In genomic region chr3:53788038-53788437, GRCh38 we compare ENCODE assay signal across 28 cellular contexts. TPM values are rescaled to one million over a fixed set of nuclear protein-coding genes. Genes with fewer than 3 reads are reported as not detected.
"Had no signal": no experiment of that assay in that cellular context is flagged by ENCODE, and none has a peak within 500 bp of the region (broad histone marks: within the 10 kb centered on the region; RNA-seq: fewer than 3 reads in every experiment).

No MANE protein-coding gene starts in this region.

- H3K4me1 Mint-ChIP-seq: naive thymus-derived CD8-positive, alpha-beta T cell; nephron; stimulated activated effector memory CD8-positive, alpha-beta T cell treated with anti-CD3 and anti-CD28 coated beads, Interleukin-12 subunit alpha, Interleukin-12 subunit beta, amount 100 ng/mL, for 72 hours had no signal

- H3K4me3 ChIP-seq: left ventricle myocardium inferior, lung, mucosa of descending colon, pancreas, prostate gland, sigmoid colon, spleen, suprapubic skin, thoracic aorta, tibial artery, uterus had no signal

- ATAC-seq: mucosa of descending colon; naive thymus-derived CD8-positive, alpha-beta T cell; pancreas; right cardiac atrium; stimulated activated effector memory CD8-positive, alpha-beta T cell treated with anti-CD3 and anti-CD28 coated beads, Interleukin-12 subunit alpha, Interleukin-12 subunit beta, amount 100 ng/mL, for 72 hours had no signal

- H3K27ac ChIP-seq: left ventricle myocardium inferior, pancreas, prostate gland, sigmoid colon, spleen, suprapubic skin, thoracic aorta, tibial artery, uterus had no signal

- FAIRE-seq: pancreas, small intestine had no signal

- H3K9me3 Mint-ChIP-seq: naive thymus-derived CD8-positive, alpha-beta T cell; nephron; neural crest cell; stimulated activated effector memory CD8-positive, alpha-beta T cell treated with anti-CD3 and anti-CD28 coated beads, Interleukin-12 subunit alpha, Interleukin-12 subunit beta, amount 100 ng/mL, for 72 hours; stimulated activated naive CD8-positive, alpha-beta T cell treated with anti-CD3 and anti-CD28 coated beads, Interleukin-15, Interleukin-2, amounts not matched to agents 100 ng/mL and 50 ng/mL, for 24 hours; type B pancreatic cell had no signal

- H3K9me3 ChIP-seq: left ventricle myocardium inferior, mucosa of descending colon, pancreas, prostate gland, sigmoid colon, spleen, suprapubic skin, thoracic aorta, tibial artery, uterus had no signal

- H3K27me3 ChIP-seq: pancreas, sigmoid colon, spleen, suprapubic skin, uterus had no signal

- H3K27ac Mint-ChIP-seq: nephron; stimulated activated effector memory CD8-positive, alpha-beta T cell treated with anti-CD3 and anti-CD28 coated beads, Interleukin-12 subunit alpha, Interleukin-12 subunit beta, amount 100 ng/mL, for 72 hours; stimulated activated naive CD8-positive, alpha-beta T cell treated with anti-CD3 and anti-CD28 coated beads, Interleukin-15, Interleukin-2, amounts not matched to agents 100 ng/mL and 50 ng/mL, for 24 hours; type B pancreatic cell had no signal

- DNase-seq: hypothalamus; islet precursor cell; left ventricle myocardium inferior; midbrain; mucosa of descending colon; naive thymus-derived CD8-positive, alpha-beta T cell; nucleus accumbens; pancreas; retina; right cardiac atrium; sigmoid colon; small intestine; spleen; stimulated activated CD4-positive, alpha-beta T cell treated with anti-CD3 and anti-CD28 coated beads, Interleukin-4, amount 100 ng/mL, for 24 hours; stimulated activated naive CD4-positive, alpha-beta T cell; tibial artery; uterus had no signal

- H3K4me3 Mint-ChIP-seq: naive thymus-derived CD8-positive, alpha-beta T cell; nephron; neural crest cell; stimulated activated effector memory CD8-positive, alpha-beta T cell treated with anti-CD3 and anti-CD28 coated beads, Interleukin-12 subunit alpha, Interleukin-12 subunit beta, amount 100 ng/mL, for 72 hours; stimulated activated naive CD8-positive, alpha-beta T cell treated with anti-CD3 and anti-CD28 coated beads, Interleukin-15, Interleukin-2, amounts not matched to agents 100 ng/mL and 50 ng/mL, for 24 hours; type B pancreatic cell had no signal

- H3K4me1 ChIP-seq: left ventricle myocardium inferior, pancreas, prostate gland, sigmoid colon, spleen, suprapubic skin, tibial artery, uterus had no signal

- H3K36me3 ChIP-seq: left ventricle myocardium inferior, pancreas, prostate gland, sigmoid colon, spleen, suprapubic skin, thoracic aorta, tibial artery, uterus had no signal

- H3K36me3 Mint-ChIP-seq: naive thymus-derived CD8-positive, alpha-beta T cell; stimulated activated effector memory CD8-positive, alpha-beta T cell treated with anti-CD3 and anti-CD28 coated beads, Interleukin-12 subunit alpha, Interleukin-12 subunit beta, amount 100 ng/mL, for 72 hours; type B pancreatic cell had no signal

RNA-seq across cellular contexts. Expression of gene IL17RB, which starts 58.3 kb away (rescaled TPM):
- total RNA-seq: mesenteric fat pad; myocyte; naive thymus-derived CD8-positive, alpha-beta T cell had no signal
